ENCODE assay signal across 1 cellular context in the genomic region with DNA sequence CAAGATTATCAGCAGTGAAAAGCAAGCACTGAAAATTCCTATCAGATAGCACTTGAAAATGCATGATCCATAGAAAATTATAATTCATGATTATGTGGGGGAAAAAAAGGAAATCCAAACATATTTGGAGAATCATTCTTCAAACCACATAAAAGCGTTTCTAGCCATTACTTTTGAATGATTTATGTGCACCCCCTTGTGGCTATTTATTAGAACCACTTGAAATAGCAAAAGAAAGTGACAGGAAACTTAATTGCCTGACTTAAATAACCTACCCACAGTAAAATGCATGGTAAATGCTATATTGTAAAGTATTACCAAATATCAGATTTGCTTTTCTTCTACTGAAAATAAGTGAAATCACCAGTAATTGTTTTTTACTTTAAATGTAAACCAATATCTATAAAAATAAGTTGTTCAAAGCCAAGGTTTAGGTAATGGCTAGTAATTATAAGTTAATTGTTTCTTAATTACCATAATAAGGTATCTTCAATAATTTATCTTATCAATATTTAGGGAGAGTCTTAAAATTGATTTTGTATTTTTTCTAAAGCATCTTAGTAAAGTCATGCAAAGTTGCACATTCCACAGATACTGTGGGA.
TF ChIP-seq lines count a peak whose summit lies in the region.

No MANE protein-coding gene starts in this region.

TF ChIP-seq in K562, 482 proteins besides CTCF, POLR2A, EP300 and RAD21 (continued from another document):
- TF ChIP-seq, protein P1, sequence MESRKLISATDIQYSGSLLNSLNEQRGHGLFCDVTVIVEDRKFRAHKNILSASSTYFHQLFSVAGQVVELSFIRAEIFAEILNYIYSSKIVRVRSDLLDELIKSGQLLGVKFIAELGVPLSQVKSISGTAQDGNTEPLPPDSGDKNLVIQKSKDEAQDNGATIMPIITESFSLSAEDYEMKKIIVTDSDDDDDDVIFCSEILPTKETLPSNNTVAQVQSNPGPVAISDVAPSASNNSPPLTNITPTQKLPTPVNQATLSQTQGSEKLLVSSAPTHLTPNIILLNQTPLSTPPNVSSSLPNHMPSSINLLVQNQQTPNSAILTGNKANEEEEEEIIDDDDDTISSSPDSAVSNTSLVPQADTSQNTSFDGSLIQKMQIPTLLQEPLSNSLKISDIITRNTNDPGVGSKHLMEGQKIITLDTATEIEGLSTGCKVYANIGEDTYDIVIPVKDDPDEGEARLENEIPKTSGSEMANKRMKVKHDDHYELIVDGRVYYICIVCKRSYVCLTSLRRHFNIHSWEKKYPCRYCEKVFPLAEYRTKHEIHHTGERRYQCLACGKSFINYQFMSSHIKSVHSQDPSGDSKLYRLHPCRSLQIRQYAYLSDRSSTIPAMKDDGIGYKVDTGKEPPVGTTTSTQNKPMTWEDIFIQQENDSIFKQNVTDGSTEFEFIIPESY (CRISPR knock-in tag; IDR thresholded peaks at IDR 0.05) = no peak
- no peak for TF ChIP-seq ZBED1 (IDR thresholded peaks at IDR 0.05)
- TF ChIP-seq PHF8 (IDR thresholded peaks at IDR 0.05; ENCODE audit: borderline replicate concordance, low read length) = no peak
- TF ChIP-seq DACH1 (IDR thresholded peaks at IDR 0.05; ENCODE audit: partially characterized antibody) = no peak
- TF ChIP-seq, protein P2, sequence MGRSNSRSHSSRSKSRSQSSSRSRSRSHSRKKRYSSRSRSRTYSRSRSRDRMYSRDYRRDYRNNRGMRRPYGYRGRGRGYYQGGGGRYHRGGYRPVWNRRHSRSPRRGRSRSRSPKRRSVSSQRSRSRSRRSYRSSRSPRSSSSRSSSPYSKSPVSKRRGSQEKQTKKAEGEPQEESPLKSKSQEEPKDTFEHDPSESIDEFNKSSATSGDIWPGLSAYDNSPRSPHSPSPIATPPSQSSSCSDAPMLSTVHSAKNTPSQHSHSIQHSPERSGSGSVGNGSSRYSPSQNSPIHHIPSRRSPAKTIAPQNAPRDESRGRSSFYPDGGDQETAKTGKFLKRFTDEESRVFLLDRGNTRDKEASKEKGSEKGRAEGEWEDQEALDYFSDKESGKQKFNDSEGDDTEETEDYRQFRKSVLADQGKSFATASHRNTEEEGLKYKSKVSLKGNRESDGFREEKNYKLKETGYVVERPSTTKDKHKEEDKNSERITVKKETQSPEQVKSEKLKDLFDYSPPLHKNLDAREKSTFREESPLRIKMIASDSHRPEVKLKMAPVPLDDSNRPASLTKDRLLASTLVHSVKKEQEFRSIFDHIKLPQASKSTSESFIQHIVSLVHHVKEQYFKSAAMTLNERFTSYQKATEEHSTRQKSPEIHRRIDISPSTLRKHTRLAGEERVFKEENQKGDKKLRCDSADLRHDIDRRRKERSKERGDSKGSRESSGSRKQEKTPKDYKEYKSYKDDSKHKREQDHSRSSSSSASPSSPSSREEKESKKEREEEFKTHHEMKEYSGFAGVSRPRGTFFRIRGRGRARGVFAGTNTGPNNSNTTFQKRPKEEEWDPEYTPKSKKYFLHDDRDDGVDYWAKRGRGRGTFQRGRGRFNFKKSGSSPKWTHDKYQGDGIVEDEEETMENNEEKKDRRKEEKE (IDR thresholded peaks at IDR 0.05; ENCODE audit: borderline replicate concordance in 1 of 2, control insufficient read depth in 1 of 2, low read depth in 2 of 2, low read length in 1 of 2) = no peak
- TF ChIP-seq, protein P3, sequence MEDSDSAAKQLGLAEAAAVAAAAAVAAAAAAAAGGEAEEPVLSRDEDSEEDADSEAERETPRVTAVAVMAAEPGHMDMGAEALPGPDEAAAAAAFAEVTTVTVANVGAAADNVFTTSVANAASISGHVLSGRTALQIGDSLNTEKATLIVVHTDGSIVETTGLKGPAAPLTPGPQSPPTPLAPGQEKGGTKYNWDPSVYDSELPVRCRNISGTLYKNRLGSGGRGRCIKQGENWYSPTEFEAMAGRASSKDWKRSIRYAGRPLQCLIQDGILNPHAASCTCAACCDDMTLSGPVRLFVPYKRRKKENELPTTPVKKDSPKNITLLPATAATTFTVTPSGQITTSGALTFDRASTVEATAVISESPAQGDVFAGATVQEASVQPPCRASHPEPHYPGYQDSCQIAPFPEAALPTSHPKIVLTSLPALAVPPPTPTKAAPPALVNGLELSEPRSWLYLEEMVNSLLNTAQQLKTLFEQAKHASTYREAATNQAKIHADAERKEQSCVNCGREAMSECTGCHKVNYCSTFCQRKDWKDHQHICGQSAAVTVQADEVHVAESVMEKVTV (CRISPR knock-in tag; IDR thresholded peaks at IDR 0.05) = peak; percentile 47; the same call in 1 of the 2 replicates
- TF ChIP-seq POLR2H (tag; IDR thresholded peaks at IDR 0.05; ENCODE audit: low read depth) = peak; percentile 27; the same call in 1 of the 2 replicates
- TF ChIP-seq PBX2 (CRISPR knock-in tag; IDR thresholded peaks at IDR 0.05; ENCODE audit: low read depth) = no peak
- 0 out of 2 replicates have a peak, but pooled peaks have one; percentile 22 for TF ChIP-seq PBX2 (tag; conservative IDR thresholded peaks at IDR 0.05; ENCODE audit: low read depth)
- peak; percentile 36; the same call in 1 of the 2 replicates for TF ChIP-seq SMC3 (conservative IDR thresholded peaks at IDR 0.05; ENCODE audit: insufficient read depth, low read depth, low read length)
- TF ChIP-seq RBM14 (IDR thresholded peaks at IDR 0.05; ENCODE audit: borderline replicate concordance, insufficient read depth, low read depth, low read length) = no peak
